Comparison of ENCODE assay signal across 17 cellular contexts in the genomic region with DNA sequence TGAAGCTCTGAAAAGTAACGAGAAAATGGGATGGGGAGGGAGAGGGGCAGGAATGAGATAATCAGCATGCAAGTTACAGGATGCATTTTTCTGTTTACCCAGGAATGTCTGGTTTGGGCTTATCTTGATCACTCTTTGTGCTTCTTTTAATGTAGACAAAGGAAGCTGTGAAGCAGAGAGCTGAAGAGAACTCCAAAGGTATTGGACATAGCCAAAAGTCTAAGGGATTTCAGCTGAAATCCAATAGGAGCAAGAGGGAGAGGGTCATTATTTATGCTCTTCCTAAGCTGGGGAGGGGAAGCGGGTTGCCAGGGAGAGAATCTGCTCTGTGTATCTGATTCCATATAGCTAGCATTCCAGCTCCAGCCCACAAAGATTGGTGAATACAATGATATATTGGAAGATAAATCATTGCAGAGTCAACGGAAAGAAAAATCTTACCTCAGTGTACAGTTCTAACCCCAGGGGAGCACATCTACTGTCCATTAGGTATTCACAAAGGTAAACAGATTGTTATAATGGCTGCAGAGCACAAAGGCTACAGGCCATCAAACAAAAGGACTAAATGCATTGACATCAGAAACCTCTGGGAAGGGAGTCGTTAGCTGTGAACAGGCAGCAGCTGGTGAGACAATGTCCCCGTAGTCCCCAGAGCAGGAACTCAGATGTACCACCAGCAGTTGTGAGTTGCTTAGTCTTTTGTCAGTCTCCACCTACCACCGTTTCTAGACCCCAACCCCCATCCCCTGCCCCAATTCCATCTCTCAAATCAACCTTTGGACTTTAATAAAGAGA.
A peak's percentile ranks its signal among the peaks of the same experiment; 100 is the strongest.
DNase-seq lines count a peak whose midpoint lies in the region; ATAC-seq, FAIRE-seq and TF ChIP-seq lines count a peak whose summit lies in the region.
"Had no signal": no experiment of that assay in that cellular context is flagged by ENCODE, and none has a peak within 500 bp of the region (broad histone marks: within the 10 kb centered on the region; RNA-seq: fewer than 3 reads in every experiment).

No MANE protein-coding gene starts in this region.

- no peak overlapping the region for H3K27ac ChIP-seq in astrocyte (ENCODE audit: low read depth, low read length)
- no peak overlapping the region for H3K27ac ChIP-seq in left lung
- H3K27ac ChIP-seq: BLaER1, heart right ventricle had no signal

- no peak for ATAC-seq in left lung
- ATAC-seq: activated T-cell treated with anti-CD3 and anti-CD28 coated beads, Interleukin-2, amount 50 U/mL, for 4 hours; heart right ventricle; left ventricle myocardium superior; naive thymus-derived CD8-positive, alpha-beta T cell; right cardiac atrium had no signal

- no peak for FAIRE-seq in astrocyte (lab: Jason Lieb, UNC)
- FAIRE-seq: GM12892 had no signal

- H3K27me3 Mint-ChIP-seq in astrocyte (ENCODE audit: low read depth, unreplicated experiment): no peaks in the 10 kb centered on the region
- peaks cover 24% of the 10 kb centered on the region for H3K27me3 Mint-ChIP-seq in activated T-helper 1 cell treated with anti-CD3 and anti-CD28 coated beads, Interleukin-12 subunit alpha, Interleukin-12 subunit beta, Interleukin-2, Interleukin-4 antibody, amounts not matched to agents 30 ng/mL and 10 ng/mL and 1 ng/mL, durations not matched to agents 14 hours and 24 hours and 36 hours (ENCODE audit: insufficient read depth)

- DNase-seq in NCI-H1417 (lab: John Stamatoyannopoulos, UW): peak; percentile 89 to 99 (median 98)
- peak; percentile 77 for DNase-seq in NCI-H2171 treated with DMSO at 0.1 percent for 48 hours (lab: John Stamatoyannopoulos, UW)
- peak; percentile 60 for DNase-seq in astrocyte (ENCODE audit: low read depth)
- peak; percentile 64 for DNase-seq in retina
- no peak for DNase-seq in left lung
- no peak for DNase-seq in activated T-helper 1 cell treated with anti-CD3 and anti-CD28 coated beads, Interleukin-12 subunit alpha, Interleukin-12 subunit beta, Interleukin-2, Interleukin-4 antibody, amounts not matched to agents 30 ng/mL and 10 ng/mL and 1 ng/mL, durations not matched to agents 14 hours and 24 hours and 36 hours (ENCODE audit: low spot score)
- no peak for DNase-seq in stimulated activated CD4-positive, alpha-beta T cell treated with anti-CD3 and anti-CD28 coated beads, Interleukin-4, amount 100 ng/mL, for 1 hour
- DNase-seq: activated CD4-positive, alpha-beta T cell treated with anti-CD3 and anti-CD28 coated beads, Interleukin-2, amount 10 ng/mL, durations not matched to agents 24 days and 14 days; activated T-cell treated with anti-CD3 and anti-CD28 coated beads, Interleukin-2, amount 50 U/mL, for 4 hours; heart right ventricle; IMR-90; left ventricle myocardium superior; naive thymus-derived CD8-positive, alpha-beta T cell; NCI-H446 treated with DMSO at 0.1 percent for 48 hours; right cardiac atrium had no signal

- TF ChIP-seq CTCF in astrocyte (IDR thresholded peaks at IDR 0.05; ENCODE audit: insufficient read depth, low read depth, low read length) (no peak), left lung (IDR thresholded peaks at IDR 0.05) (no peak)

- H3K4me3 ChIP-seq in astrocyte (ENCODE audit: insufficient read depth, low read depth, low read length) (no peak overlapping the region), left lung (no peak overlapping the region)
- H3K4me3 ChIP-seq: BLaER1, heart right ventricle had no signal

- peak overlapping the region; percentile 36 for H3K27ac Mint-ChIP-seq in astrocyte (ENCODE audit: unreplicated experiment)
- H3K27ac Mint-ChIP-seq in activated T-helper 1 cell treated with anti-CD3 and anti-CD28 coated beads, Interleukin-12 subunit alpha, Interleukin-12 subunit beta, Interleukin-2, Interleukin-4 antibody, amounts not matched to agents 30 ng/mL and 10 ng/mL and 1 ng/mL, durations not matched to agents 14 hours and 24 hours and 36 hours: no peak overlapping the region
- H3K27ac Mint-ChIP-seq: activated CD4-positive, alpha-beta T cell treated with anti-CD3 and anti-CD28 coated beads, Interleukin-2, amount 10 ng/mL, durations not matched to agents 24 days and 14 days; naive thymus-derived CD8-positive, alpha-beta T cell had no signal

- H3K4me3 Mint-ChIP-seq in astrocyte (ENCODE audit: unreplicated experiment): no peak overlapping the region
- H3K4me3 Mint-ChIP-seq in activated T-helper 1 cell treated with anti-CD3 and anti-CD28 coated beads, Interleukin-12 subunit alpha, Interleukin-12 subunit beta, Interleukin-2, Interleukin-4 antibody, amounts not matched to agents 30 ng/mL and 10 ng/mL and 1 ng/mL, durations not matched to agents 14 hours and 24 hours and 36 hours: no peak overlapping the region
- H3K4me3 Mint-ChIP-seq: activated CD4-positive, alpha-beta T cell treated with anti-CD3 and anti-CD28 coated beads, Interleukin-2, amount 10 ng/mL, durations not matched to agents 24 days and 14 days; activated T-cell treated with anti-CD3 and anti-CD28 coated beads, Interleukin-2, amount 50 U/mL, for 4 hours; naive thymus-derived CD8-positive, alpha-beta T cell had no signal

- H3K9me3 ChIP-seq in astrocyte (ENCODE audit: insufficient read depth, low read depth, low read length): no peaks in the 10 kb centered on the region
- H3K9me3 ChIP-seq in left lung: no peaks in the 10 kb centered on the region
- H3K9me3 ChIP-seq: BLaER1, heart right ventricle had no signal

- no peaks in the 10 kb centered on the region for H3K9me3 Mint-ChIP-seq in astrocyte (ENCODE audit: unreplicated experiment)
- H3K9me3 Mint-ChIP-seq in activated T-helper 1 cell treated with anti-CD3 and anti-CD28 coated beads, Interleukin-12 subunit alpha, Interleukin-12 subunit beta, Interleukin-2, Interleukin-4 antibody, amounts not matched to agents 30 ng/mL and 10 ng/mL and 1 ng/mL, durations not matched to agents 14 hours and 24 hours and 36 hours: no peaks in the 10 kb centered on the region
- H3K9me3 Mint-ChIP-seq: activated CD4-positive, alpha-beta T cell treated with anti-CD3 and anti-CD28 coated beads, Interleukin-2, amount 10 ng/mL, durations not matched to agents 24 days and 14 days; activated T-cell treated with anti-CD3 and anti-CD28 coated beads, Interleukin-2, amount 50 U/mL, for 4 hours; naive thymus-derived CD8-positive, alpha-beta T cell had no signal

- H3K4me1 ChIP-seq in astrocyte (ENCODE audit: insufficient read depth, low read length) (peaks cover 3% of the 10 kb centered on the region), left lung (no peaks in the 10 kb centered on the region)
- H3K4me1 ChIP-seq: BLaER1, heart right ventricle had no signal

- no peaks in the 10 kb centered on the region for H3K36me3 Mint-ChIP-seq in astrocyte (ENCODE audit: low read depth, unreplicated experiment)
- H3K36me3 Mint-ChIP-seq in activated T-helper 1 cell treated with anti-CD3 and anti-CD28 coated beads, Interleukin-12 subunit alpha, Interleukin-12 subunit beta, Interleukin-2, Interleukin-4 antibody, amounts not matched to agents 30 ng/mL and 10 ng/mL and 1 ng/mL, durations not matched to agents 14 hours and 24 hours and 36 hours (ENCODE audit: low read depth): no peaks in the 10 kb centered on the region
- H3K36me3 Mint-ChIP-seq: naive thymus-derived CD8-positive, alpha-beta T cell had no signal

- H3K4me2 ChIP-seq in astrocyte (ENCODE audit: low read length): no peak overlapping the region
- H3K4me2 ChIP-seq: BLaER1 had no signal

- intact Hi-C loops in left lung (cut with DNase I): no loop called here
- intact Hi-C loops in activated T-helper 1 cell treated with anti-CD3 and anti-CD28 coated beads, Interleukin-12 subunit alpha, Interleukin-12 subunit beta, Interleukin-2, Interleukin-4 antibody, amounts not matched to agents 30 ng/mL and 10 ng/mL and 1 ng/mL, durations not matched to agents 14 hours and 24 hours and 36 hours (cut with micrococcal nuclease): no loop called here

- H3K79me2 ChIP-seq in astrocyte (ENCODE audit: insufficient read depth, low read length): no peaks in the 10 kb centered on the region

- peaks cover 6% of the 10 kb centered on the region for H3K4me1 Mint-ChIP-seq in astrocyte (ENCODE audit: low read depth, unreplicated experiment)
- H3K4me1 Mint-ChIP-seq in activated T-helper 1 cell treated with anti-CD3 and anti-CD28 coated beads, Interleukin-12 subunit alpha, Interleukin-12 subunit beta, Interleukin-2, Interleukin-4 antibody, amounts not matched to agents 30 ng/mL and 10 ng/mL and 1 ng/mL, durations not matched to agents 14 hours and 24 hours and 36 hours (ENCODE audit: low read depth): no peaks in the 10 kb centered on the region
- H3K4me1 Mint-ChIP-seq: activated CD4-positive, alpha-beta T cell treated with anti-CD3 and anti-CD28 coated beads, Interleukin-2, amount 10 ng/mL, durations not matched to agents 24 days and 14 days; naive thymus-derived CD8-positive, alpha-beta T cell had no signal

- H2AFZ ChIP-seq in astrocyte (ENCODE audit: low read depth, low read length): no peak overlapping the region

- H3K36me3 ChIP-seq in astrocyte (ENCODE audit: insufficient read depth, low read length): no peaks in the 10 kb centered on the region
- H3K36me3 ChIP-seq in left lung: no peaks in the 10 kb centered on the region
- H3K36me3 ChIP-seq: BLaER1, heart right ventricle had no signal

- no peaks in the 10 kb centered on the region for H4K20me1 ChIP-seq in astrocyte (ENCODE audit: insufficient read depth, low read length)
- H4K20me1 ChIP-seq: BLaER1 had no signal

- H3K27me3 ChIP-seq in astrocyte (ENCODE audit: insufficient read depth, low read length) (peaks cover 4% of the 10 kb centered on the region), left lung (no peaks in the 10 kb centered on the region)
- H3K27me3 ChIP-seq: BLaER1 had no signal

- no peak overlapping the region for H3K9ac ChIP-seq in astrocyte (ENCODE audit: low read length)
- H3K9ac ChIP-seq: BLaER1 had no signal

Comparison
In these comparisons a context has a peak if more than half of its experiments do, and no peak if none do; other contexts are left out.
1. DNase-seq: peak in NCI-H1417 (3 of 3), NCI-H2171 treated with DMSO at 0.1 percent for 48 hours (single experiment), astrocyte (single experiment) and retina (single experiment); none in left lung (0 of 2), activated T-helper 1 cell treated with anti-CD3 and anti-CD28 coated beads, Interleukin-12 subunit alpha, Interleukin-12 subunit beta, Interleukin-2, Interleukin-4 antibody, amounts not matched to agents 30 ng/mL and 10 ng/mL and 1 ng/mL, durations not matched to agents 14 hours and 24 hours and 36 hours (single experiment) and stimulated activated CD4-positive, alpha-beta T cell treated with anti-CD3 and anti-CD28 coated beads, Interleukin-4, amount 100 ng/mL, for 1 hour (single experiment).